21 cellular contexts compared by ENCODE assay signal in genomic region chr17:64219571-64219970, GRCh38. TPM values are rescaled to one million over a fixed set of nuclear protein-coding genes. Genes with fewer than 3 reads are reported as not detected.
DNase-seq lines count a peak whose midpoint lies in the region; ATAC-seq, FAIRE-seq and TF ChIP-seq lines count a peak whose summit lies in the region.
"Had no signal": no experiment of that assay in that cellular context is flagged by ENCODE, and none has a peak within 500 bp of the region (broad histone marks: within the 10 kb centered on the region; RNA-seq: fewer than 3 reads in every experiment).

No MANE protein-coding gene starts in this region.

- H3K27me3 Mint-ChIP-seq in MCF 10A (ENCODE audit: insufficient read depth, unreplicated experiment) = no peaks in the 10 kb centered on the region
- H3K27me3 Mint-ChIP-seq: CD4-positive, alpha-beta T cell; IgD-negative memory B cell had no signal

- 0% methylated on average over 2 of the region's 2 CpGs for WGBS in K562 (ENCODE audit: insufficient coverage, low coverage, missing lambda C conversion rate)

- DNase-seq in MCF 10A (ENCODE audit: unreplicated experiment) (no peak), breast epithelium (ENCODE audit: low spot score in 2 of 2) (no peak), K562 (ENCODE audit: extremely low read depth in 1 of 4, low spot score in 3 of 4) (peak in 2 of 4 experiments; percentile 38 to 39), left ventricle myocardium superior (no peak), uterus (no peak), NCI-H510A (lab: John Stamatoyannopoulos, UW) (no peak), H7 (no peak), dermis blood vessel endothelial cell (no peak)
- DNase-seq: CD4-positive, alpha-beta T cell; DMS153; GDM1; Kasumi-1; MM.1S; NCI-H1092; NCI-H1436 treated with DMSO at 0.1 percent for 48 hours; NCI-H2081; NCI-H446 treated with DMSO at 0.1 percent for 48 hours; OCI-M1 had no signal

- no peak for ATAC-seq in K562
- ATAC-seq in left ventricle myocardium superior = peak; percentile 49
- ATAC-seq: HCT116 had no signal

- no peak for TF ChIP-seq CTCF in MCF 10A (IDR thresholded peaks at IDR 0.05; ENCODE audit: unreplicated experiment)
- no peak for TF ChIP-seq CTCF in breast epithelium (IDR thresholded peaks at IDR 0.05)
- TF ChIP-seq CTCF in K562 (IDR thresholded peaks at IDR 0.05 in 2 of 3, conservative IDR thresholded peaks at IDR 0.05 in 1 of 3; ENCODE audit: insufficient read depth in 2 of 3, low read depth in 1 of 3, low read length in 3 of 3) = no peak
- no peak for TF ChIP-seq CTCF in uterus (IDR thresholded peaks at IDR 0.05)

- intact Hi-C loops in MCF 10A (cut with micrococcal nuclease) = loop anchor here (5.0 kb wide), 1 partner anchor 43 kb away; the partner anchor contains the start of gene TEX2
- intact Hi-C loops in breast epithelium (cut with DNase I; ENCODE audit: low total_unique reads) = no loop called here
- intact Hi-C loops in K562 (cut with micrococcal nuclease) = loop anchor here (5.0 kb wide), 1 partner anchor 63 kb away; no protein-coding TSS in a partner anchor
- intact Hi-C loops in left ventricle myocardium superior (cut with micrococcal nuclease) = no loop called here
- intact Hi-C loops in uterus (cut with DNase I; ENCODE audit: low total_unique reads) = no loop called here

- TF ChIP-seq RAD21 in K562 (CRISPR knock-in tag; conservative IDR thresholded peaks at IDR 0.05 in 1 of 2, IDR thresholded peaks at IDR 0.05 in 1 of 2) = no peak

- in situ Hi-C loops in K562 (cut with MboI) = no loop called here

- H3K4me1 ChIP-seq in breast epithelium (peaks cover 7 to 12% of the 10 kb centered on the region in 2 donors), K562 (replicated peaks in 1 of 2; ENCODE audit: control insufficient read depth in 2 of 2, insufficient read depth in 2 of 2, low read length in 2 of 2) (peaks cover 17 to 41% of the 10 kb centered on the region in 2 experiments; a peak in 4 of 5 replicates), uterus (peaks cover 0 to 7% of the 10 kb centered on the region in 2 donors)

- BruUV-seq in MCF 10A (replicated peaks; lab: Mats Ljungman, UMichigan) (no TSS peak), K562 (replicated peaks; lab: Mats Ljungman, UMichigan) (no TSS peak)

- POLR2A ChIA-PET in MCF 10A (lab: Yijun Ruan, JAX) (interaction anchor here (1.0 to 13.7 kb wide), 2 partner anchors 9 to 41 kb away, joined by 3 to 187 read pairs; no protein-coding TSS in a partner anchor), K562 (lab: Yijun Ruan, JAX) (interaction anchor here (0.6 to 1.1 kb wide), 2 partner anchors 10 to 12 kb away, joined by 3 read pairs; no protein-coding TSS in a partner anchor)

- peaks cover 39% of the 10 kb centered on the region for H3K4me1 Mint-ChIP-seq in MCF 10A (ENCODE audit: insufficient read depth, unreplicated experiment)

- no peaks in the 10 kb centered on the region for H3K9me3 ChIP-seq in breast epithelium
- no peaks in the 10 kb centered on the region for H3K9me3 ChIP-seq in K562 (replicated peaks; ENCODE audit: control insufficient read depth, insufficient read depth, low read depth, low read length)
- no peaks in the 10 kb centered on the region for H3K9me3 ChIP-seq in uterus

- peak; percentile 49; the same call in 1 of the 2 replicates for TF ChIP-seq EP300 in K562 (IDR thresholded peaks at IDR 0.05; ENCODE audit: low read length)

- peak; percentile 71 for FAIRE-seq in K562 (lab: Jason Lieb, UNC)

- no peak overlapping the region for H3K9ac ChIP-seq in K562 (ENCODE audit: insufficient read depth in 1 of 2, low read depth in 2 of 2, low read length in 2 of 2)

- H3K4me2 ChIP-seq in K562 (ENCODE audit: insufficient read depth, low read length) = peak overlapping the region; percentile 52

- no peak overlapping the region for H2AFZ ChIP-seq in K562 (ENCODE audit: low read depth, low read length)

- H4K20me1 ChIP-seq in K562 (replicated peaks; ENCODE audit: control insufficient read depth, insufficient read depth, low read length) = peaks cover 5% of the 10 kb centered on the region; the same call in 1 of the 2 replicates

- TF ChIP-seq POLR2A in breast epithelium (IDR thresholded peaks at IDR 0.05) = no peak
- TF ChIP-seq POLR2A in K562 (conservative IDR thresholded peaks at IDR 0.05) = no peak
- no peak for TF ChIP-seq POLR2A in uterus (IDR thresholded peaks at IDR 0.05)

- no peaks in the 10 kb centered on the region for H3K9me3 Mint-ChIP-seq in MCF 10A (ENCODE audit: unreplicated experiment)

- no peaks in the 10 kb centered on the region for H3K27me3 ChIP-seq in breast epithelium
- H3K27me3 ChIP-seq in K562 (ENCODE audit: control insufficient read depth in 2 of 2, insufficient read depth in 2 of 2, low read length in 2 of 2) = no peaks in the 10 kb centered on the region
- H3K27me3 ChIP-seq in uterus = no peaks in the 10 kb centered on the region
- no peaks in the 10 kb centered on the region for H3K27me3 ChIP-seq in H7 (ENCODE audit: control insufficient read depth, insufficient read depth, low read length)

- peaks cover 17% of the 10 kb centered on the region for H3K36me3 Mint-ChIP-seq in MCF 10A (ENCODE audit: insufficient read depth, unreplicated experiment)

- H3K27ac ChIP-seq in breast epithelium (no peak overlapping the region), K562 (ENCODE audit: extremely low read depth, low read depth, low read length) (no peak overlapping the region), uterus (peak overlapping the region; percentile 21 to 40)
- H3K27ac ChIP-seq: HL-60 had no signal

- CTCF ChIA-PET in MCF 10A (lab: Yijun Ruan, JAX) (interaction anchor here (1.0 kb wide), 1 partner anchor 38 kb away, joined by 5 read pairs; no protein-coding TSS in a partner anchor), K562 (lab: Yijun Ruan, JAX; ENCODE audit: low intra/inter-chr PET ratio) (no interaction called here)

- H3K4me3 ChIP-seq in breast epithelium = no peak overlapping the region
- no peak overlapping the region for H3K4me3 ChIP-seq in K562
- no peak overlapping the region for H3K4me3 ChIP-seq in uterus
- H3K4me3 ChIP-seq in H7 (ENCODE audit: insufficient read depth, low read depth, low read length) = no peak overlapping the region

- no peaks in the 10 kb centered on the region for H3K36me3 ChIP-seq in breast epithelium
- no peaks in the 10 kb centered on the region for H3K36me3 ChIP-seq in K562 (ENCODE audit: control insufficient read depth, insufficient read depth, low read length)
- no peaks in the 10 kb centered on the region for H3K36me3 ChIP-seq in uterus
- no peaks in the 10 kb centered on the region for H3K36me3 ChIP-seq in H7 (replicated peaks; ENCODE audit: control insufficient read depth, insufficient read depth, low read length)

- peaks cover 70% of the 10 kb centered on the region for H3K79me2 ChIP-seq in K562 (ENCODE audit: control insufficient read depth, insufficient read depth, low read length)

- no peaks in the 10 kb centered on the region for H3K9me1 ChIP-seq in K562 (ENCODE audit: control insufficient read depth, insufficient read depth, low read length)

- H3K4me3 Mint-ChIP-seq in MCF 10A (ENCODE audit: unreplicated experiment) = no peak overlapping the region
- H3K4me3 Mint-ChIP-seq: CD4-positive, alpha-beta T cell; IgD-negative memory B cell had no signal

- peak overlapping the region; percentile 44 for H3K27ac Mint-ChIP-seq in MCF 10A (ENCODE audit: low read depth, unreplicated experiment)
- H3K27ac Mint-ChIP-seq: CD4-positive, alpha-beta T cell; IgD-negative memory B cell had no signal

TF ChIP-seq in K562, 482 proteins besides CTCF, POLR2A, EP300 and RAD21 (continues in another document):
- TF ChIP-seq RFX1 (IDR thresholded peaks at IDR 0.05) (peak; percentile 49; the same call in 1 of the 2 replicates), ARID1B (IDR thresholded peaks at IDR 0.05) (peak; percentile 80), CXXC5 (CRISPR knock-in tag; IDR thresholded peaks at IDR 0.05) (peak; percentile 66), SMARCE1 (IDR thresholded peaks at IDR 0.05) (peak; percentile 55; the same call in 1 of the 2 replicates), EHMT2 (IDR thresholded peaks at IDR 0.05) (peak; percentile 66; the same call in 1 of the 2 replicates)

RNA-seq across cellular contexts. Expression of gene TEX2, which starts 43.5 kb away (rescaled TPM):
- total RNA-seq in MCF 10A (2022) (33.7 and 42.2 TPM in 2 replicates), breast epithelium (10 to 100 TPM; 47.5 to 70.7 (median 69.6) TPM), K562 (2014; rRNA removed) (19.8 and 23.9 TPM in 2 replicates), K562 (2014; rRNA removed; fragmentation: Illumina TruSeq; extraction: Trizol) (17.5 and 17.7 TPM in 2 replicates), K562 (2015; rRNA removed; fragmentation: Illumina TruSeq; extraction: Trizol) (17.7 and 18.1 TPM in 2 replicates), K562 (2021) (24.5 and 27.6 TPM in 2 replicates), left ventricle myocardium superior (55.4 TPM), uterus (10 to 100 TPM; 23.8 to 43.4 (median 35.6) TPM), dermis blood vessel endothelial cell (34.9 and 47.8 TPM in 2 replicates)
- 44.0 and 59.0 TPM in 2 replicates for total RNA-seq in K562 (2011; cell fraction: chromatin; rRNA removed; ENCODE audit: low replicate concordance)
- total RNA-seq in K562 (2011; cell fraction: nucleolus; rRNA removed) = 27.0 and 29.3 TPM in 2 replicates
- 38.6 and 52.3 TPM in 2 replicates for total RNA-seq in K562 (2011; cell fraction: nucleoplasm; rRNA removed)
- polyA plus RNA-seq in K562 (2011; rRNA removed) (15.2 and 19.3 TPM in 2 replicates), K562 (2014; fragmentation: Illumina TruSeq; extraction: Trizol) (23.6 and 27.6 TPM in 2 replicates), K562 (2014; fragmentation: Nextera tagmentation; extraction: Ambion mirVana) (1 to 10 TPM; 4.1 to 4.8 TPM), K562 (2014; rRNA removed) (18.4 and 20.2 TPM in 2 replicates)
- 12.2 and 12.8 TPM in 2 replicates for polyA plus RNA-seq in K562 (2011; cell fraction: cytosol; rRNA removed)
- polyA plus RNA-seq in K562 (2011; cell fraction: nucleus; rRNA removed) = 22.0 and 25.0 TPM in 2 replicates
- polyA plus RNA-seq in K562 (2012) = 9.8 and 13.7 TPM in 2 replicates
- polyA minus RNA-seq in K562 (2011; rRNA and poly(A)+ RNA removed) = 28.0 and 31.6 TPM in 2 replicates
- 9.4 and 13.2 TPM in 2 replicates for polyA minus RNA-seq in K562 (2011; cell fraction: cytosol; rRNA and poly(A)+ RNA removed)
- 22.8 and 23.2 TPM in 2 replicates for polyA minus RNA-seq in K562 (2011; cell fraction: nucleus; rRNA and poly(A)+ RNA removed)
- total RNA-seq in H7 (2014; rRNA removed; shearing (Covaris generic)) = 4.7 and 7.3 TPM in 2 replicates

Comparison
In these comparisons a context has a peak if more than half of its experiments do, and no peak if none do; other contexts are left out.
1. intact Hi-C loops: an anchor here in MCF 10A (5.0 kb wide) and K562 (5.0 kb wide); none called in breast epithelium, left ventricle myocardium superior and uterus.
2. H3K27ac ChIP-seq: peak in uterus (2 of 2); none in breast epithelium (0 of 2) and K562 (single experiment).